In genomic region chr7:132328760-132329159, GRCh38 we compare ENCODE assay signal across 25 cellular contexts.
"Had no signal": no experiment of that assay in that cellular context is flagged by ENCODE, and none has a peak within 500 bp of the region (broad histone marks: within the 10 kb centered on the region; RNA-seq: fewer than 3 reads in every experiment).

No MANE protein-coding gene starts in this region.

- H3K4me2 ChIP-seq: neural progenitor cell had no signal

- H3K9ac ChIP-seq: neural progenitor cell had no signal

- H3K4me3 ChIP-seq: colonic mucosa, esophagus muscularis mucosa, gastroesophageal sphincter, lower lobe of right lung, mucosa of descending colon, neural progenitor cell, psoas muscle, right lobe of liver, thoracic aorta, tibial nerve, upper lobe of left lung had no signal

- H3K4me1 ChIP-seq: colonic mucosa, foreskin keratinocyte, gastroesophageal sphincter, lower lobe of right lung, neural progenitor cell, psoas muscle, right lobe of liver, tibial nerve, upper lobe of left lung had no signal

- DNase-seq: colonic mucosa; effector memory CD4-positive, alpha-beta T cell; foreskin keratinocyte; hypothalamus; immature natural killer cell; kidney glomerular epithelial cell; left colon; lower lobe of right lung; mucosa of descending colon; naive B cell; psoas muscle; right lobe of liver; small intestine; stimulated activated CD4-positive, alpha-beta T cell treated with anti-CD3 and anti-CD28 coated beads, Interleukin-15, amount 100 ng/mL, for 24 hours; stimulated activated CD4-positive, alpha-beta T cell treated with anti-CD3 and anti-CD28 coated beads, Interleukin-2, amount 100 ng/mL, for 48 hours; stimulated activated naive B cell treated with anti-CD40 and anti-IgM and Interleukin-4, amounts not matched to agents 10 μg/mL and 1 μg/mL and 100 μg/mL, for 72 hours; upper lobe of left lung had no signal

- ATAC-seq: foreskin keratinocyte; gastroesophageal sphincter; left colon; lower lobe of right lung; mucosa of descending colon; natural killer cell treated with Interleukin-12 subunit alpha and Interleukin-12 subunit beta and Interleukin-15 and Interleukin-18, amount 100 ng/mL, for 72 hours; stimulated activated naive B cell treated with anti-CD40 and anti-IgM and Interleukin-4, amounts not matched to agents 10 μg/mL and 1 μg/mL and 100 μg/mL, for 72 hours had no signal

- H3K27me3 ChIP-seq: colonic mucosa, esophagus muscularis mucosa, gastroesophageal sphincter, right lobe of liver, tibial nerve, upper lobe of left lung had no signal

- H2AFZ ChIP-seq: neural progenitor cell had no signal

- H3K9me3 ChIP-seq: colonic mucosa, esophagus muscularis mucosa, gastroesophageal sphincter, lower lobe of right lung, mucosa of descending colon, psoas muscle, right lobe of liver, thoracic aorta, tibial nerve, upper lobe of left lung had no signal

- H3K27ac ChIP-seq: colonic mucosa, esophagus muscularis mucosa, foreskin keratinocyte, gastroesophageal sphincter, lower lobe of right lung, neural progenitor cell, psoas muscle, right lobe of liver, thoracic aorta, tibial nerve, upper lobe of left lung had no signal

- H3K36me3 ChIP-seq: colonic mucosa, esophagus muscularis mucosa, gastroesophageal sphincter, lower lobe of right lung, neural progenitor cell, right lobe of liver, thoracic aorta, tibial nerve, upper lobe of left lung had no signal

- FAIRE-seq: endothelial cell of umbilical vein, small intestine, urothelium cell line had no signal
